In genomic region chr20:25032478-25033183, GRCh38 we compare ENCODE assay signal across 1 cellular context.
A peak's percentile ranks its signal among the peaks of the same experiment; 100 is the strongest.
TF ChIP-seq lines count a peak whose summit lies in the region.

No MANE protein-coding gene starts in this region.

TF ChIP-seq in H1, 55 proteins besides CTCF, POLR2A, EP300 and RAD21:
- TF ChIP-seq JUND (IDR thresholded peaks at IDR 0.05; ENCODE audit: low read length) (no peak), CEBPB (IDR thresholded peaks at IDR 0.05; ENCODE audit: low read depth, low read length) (no peak), GTF2F1 (IDR thresholded peaks at IDR 0.05; ENCODE audit: borderline replicate concordance, low read depth, low read length) (no peak), E2F6 (IDR thresholded peaks at IDR 0.05) (peak; percentile 9; the same call in 1 of the 2 replicates), ZNF274 (IDR thresholded peaks at IDR 0.05; ENCODE audit: borderline replicate concordance, extremely low read depth, low read length) (no peak), EGR1 (IDR thresholded peaks at IDR 0.05; ENCODE audit: borderline replicate concordance, low read depth, low read length) (peak; percentile 41; the same call in 1 of the 2 replicates), POLR2AphosphoS5 (IDR thresholded peaks at IDR 0.05; ENCODE audit: low read depth, low read length) (no peak)
